In the genomic region with DNA sequence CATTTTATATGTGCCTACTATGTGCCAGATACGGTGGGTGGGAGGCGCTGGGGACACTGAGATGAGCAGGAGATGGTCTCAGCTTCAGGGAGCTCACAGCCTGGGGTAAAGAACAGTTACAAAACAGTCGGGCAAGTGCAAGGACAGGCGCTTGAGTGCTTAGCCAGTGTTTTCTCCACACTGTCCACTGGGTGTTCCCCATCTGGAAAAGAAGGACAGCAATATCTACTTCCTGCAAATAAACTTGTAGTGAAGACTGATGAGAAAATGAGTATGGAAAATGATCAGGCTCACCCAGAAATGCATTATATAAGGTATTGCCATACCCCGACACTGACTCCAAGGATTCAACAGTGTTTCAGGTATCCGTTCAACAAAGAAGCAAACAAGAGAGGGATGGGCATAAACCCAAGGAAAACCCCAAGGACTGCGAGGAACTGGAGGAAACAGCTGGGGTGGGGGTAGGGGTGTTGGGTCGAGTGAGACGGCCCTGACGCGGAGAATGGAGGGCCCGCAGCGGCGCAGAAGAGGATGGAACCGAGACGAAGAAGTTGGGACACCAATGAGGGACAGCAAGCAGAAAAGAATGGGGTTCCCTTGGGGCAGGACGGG, we compare ENCODE assay signal across 1 cellular context.
TF ChIP-seq lines count a peak whose summit lies in the region.

No MANE protein-coding gene starts in this region.

TF ChIP-seq in neural cell, 6 proteins besides CTCF, POLR2A, EP300 and RAD21:
- TF ChIP-seq TAF1 (IDR thresholded peaks at IDR 0.05; ENCODE audit: low read depth) (no peak), SMC3 (conservative IDR thresholded peaks at IDR 0.05; ENCODE audit: poor library complexity) (no peak), MXI1 (conservative IDR thresholded peaks at IDR 0.05; ENCODE audit: poor library complexity, severe bottlenecking) (no peak), EZH2 (IDR thresholded peaks at IDR 0.05; ENCODE audit: borderline replicate concordance, insufficient read depth, low read length, poor library complexity, severe bottlenecking) (no peak), REST (IDR thresholded peaks at IDR 0.05; ENCODE audit: borderline replicate concordance) (no peak), POLR2AphosphoS5 (IDR thresholded peaks at IDR 0.05) (no peak)
